ENCODE assay signal across 1 cellular context in genomic region chr10:13263591-13263990, GRCh38.
TF ChIP-seq lines count a peak whose summit lies in the region.

No MANE protein-coding gene starts in this region.

TF ChIP-seq in GM23338, 12 proteins besides CTCF, POLR2A, EP300 and RAD21 (continued from another document):
- TF ChIP-seq ZNF462 (CRISPR knock-in tag; IDR thresholded peaks at IDR 0.05) = no peak
- no peak for TF ChIP-seq JUNB (IDR thresholded peaks at IDR 0.05; ENCODE audit: unreplicated experiment)
- TF ChIP-seq EZH2 (IDR thresholded peaks at IDR 0.05; ENCODE audit: low read depth, unreplicated experiment) = no peak
